In genomic region chr1:247090455-247090854, GRCh38 we compare ENCODE assay signal across 1 cellular context.
TF ChIP-seq lines count a peak whose summit lies in the region.

No MANE protein-coding gene starts in this region.

TF ChIP-seq in HepG2, 621 proteins besides CTCF, POLR2A, EP300 and RAD21:
- no peak for TF ChIP-seq ARID3A (IDR thresholded peaks at IDR 0.05; ENCODE audit: low read depth, low read length)
- TF ChIP-seq ATM (IDR thresholded peaks at IDR 0.05; ENCODE audit: borderline replicate concordance): no peak
- TF ChIP-seq, protein P1, sequence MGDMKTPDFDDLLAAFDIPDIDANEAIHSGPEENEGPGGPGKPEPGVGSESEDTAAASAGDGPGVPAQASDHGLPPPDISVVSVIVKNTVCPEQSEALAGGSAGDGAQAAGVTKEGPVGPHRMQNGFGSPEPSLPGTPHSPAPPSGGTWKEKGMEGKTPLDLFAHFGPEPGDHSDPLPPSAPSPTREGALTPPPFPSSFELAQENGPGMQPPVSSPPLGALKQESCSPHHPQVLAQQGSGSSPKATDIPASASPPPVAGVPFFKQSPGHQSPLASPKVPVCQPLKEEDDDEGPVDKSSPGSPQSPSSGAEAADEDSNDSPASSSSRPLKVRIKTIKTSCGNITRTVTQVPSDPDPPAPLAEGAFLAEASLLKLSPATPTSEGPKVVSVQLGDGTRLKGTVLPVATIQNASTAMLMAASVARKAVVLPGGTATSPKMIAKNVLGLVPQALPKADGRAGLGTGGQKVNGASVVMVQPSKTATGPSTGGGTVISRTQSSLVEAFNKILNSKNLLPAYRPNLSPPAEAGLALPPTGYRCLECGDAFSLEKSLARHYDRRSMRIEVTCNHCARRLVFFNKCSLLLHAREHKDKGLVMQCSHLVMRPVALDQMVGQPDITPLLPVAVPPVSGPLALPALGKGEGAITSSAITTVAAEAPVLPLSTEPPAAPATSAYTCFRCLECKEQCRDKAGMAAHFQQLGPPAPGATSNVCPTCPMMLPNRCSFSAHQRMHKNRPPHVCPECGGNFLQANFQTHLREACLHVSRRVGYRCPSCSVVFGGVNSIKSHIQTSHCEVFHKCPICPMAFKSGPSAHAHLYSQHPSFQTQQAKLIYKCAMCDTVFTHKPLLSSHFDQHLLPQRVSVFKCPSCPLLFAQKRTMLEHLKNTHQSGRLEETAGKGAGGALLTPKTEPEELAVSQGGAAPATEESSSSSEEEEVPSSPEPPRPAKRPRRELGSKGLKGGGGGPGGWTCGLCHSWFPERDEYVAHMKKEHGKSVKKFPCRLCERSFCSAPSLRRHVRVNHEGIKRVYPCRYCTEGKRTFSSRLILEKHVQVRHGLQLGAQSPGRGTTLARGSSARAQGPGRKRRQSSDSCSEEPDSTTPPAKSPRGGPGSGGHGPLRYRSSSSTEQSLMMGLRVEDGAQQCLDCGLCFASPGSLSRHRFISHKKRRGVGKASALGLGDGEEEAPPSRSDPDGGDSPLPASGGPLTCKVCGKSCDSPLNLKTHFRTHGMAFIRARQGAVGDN (CRISPR knock-in tag; IDR thresholded peaks at IDR 0.05): peak; percentile 38
- TF ChIP-seq ZNF101 (CRISPR knock-in tag; IDR thresholded peaks at IDR 0.05; ENCODE audit: borderline replicate concordance, low read depth): no peak
- TF ChIP-seq ZUFSP (CRISPR knock-in tag; IDR thresholded peaks at IDR 0.05; ENCODE audit: borderline replicate concordance): no peak
- 0 out of 2 replicates have a peak, but pooled peaks have one; percentile 16 for TF ChIP-seq ZNF274 (CRISPR knock-in tag; IDR thresholded peaks at IDR 0.05)
- no peak for TF ChIP-seq ONECUT2 (CRISPR knock-in tag; IDR thresholded peaks at IDR 0.05)
- TF ChIP-seq ZNF317 (CRISPR knock-in tag; IDR thresholded peaks at IDR 0.05): no peak
- TF ChIP-seq MAX (IDR thresholded peaks at IDR 0.05): peak; percentile 47; the same call in 1 of the 2 replicates
TF ChIP-seq in HepG2: peak in this region for 3.
